Comparison of ENCODE assay signal across 23 cellular contexts in genomic region chr1:243217401-243217800, GRCh38.
"Had no signal": no experiment of that assay in that cellular context is flagged by ENCODE, and none has a peak within 500 bp of the region (broad histone marks: within the 10 kb centered on the region; RNA-seq: fewer than 3 reads in every experiment).

No MANE protein-coding gene starts in this region.

- DNase-seq: activated CD4-positive, alpha-beta T cell treated with anti-CD3 and anti-CD28 coated beads for 36 hours; activated CD4-positive, CD25-positive, alpha-beta regulatory T cell; activated effector memory CD4-positive, alpha-beta T cell treated with anti-CD3 and anti-CD28 coated beads, Interleukin-2, amount 50 U/mL, for 16 hours; activated naive CD4-positive, alpha-beta T cell treated with anti-CD3 and anti-CD28 coated beads, Interleukin-2, amount 10 ng/mL, durations not matched to agents 7 days and 5 days; amygdala; caudate nucleus; endodermal cell; esophagus squamous epithelium; head of caudate nucleus; hippocampal formation; left cardiac atrium; left ventricle myocardium superior; naive B cell; psoas muscle; sigmoid colon; stimulated activated CD4-positive, alpha-beta T cell treated with anti-CD3 and anti-CD28 coated beads, Interleukin-15, amount 100 ng/mL, for 24 hours; stimulated activated CD4-positive, alpha-beta T cell treated with anti-CD3 and anti-CD28 coated beads, Interleukin-2, amount 100 ng/mL, for 24 hours; stimulated activated naive CD4-positive, alpha-beta T cell had no signal

- H3K4me1 ChIP-seq: esophagus squamous epithelium, parathyroid adenoma had no signal

- H3K4me3 ChIP-seq: esophagus squamous epithelium, gastroesophageal sphincter, psoas muscle, sigmoid colon, suprapubic skin, tibial nerve had no signal

- ATAC-seq: activated CD4-positive, alpha-beta T cell treated with anti-CD3 and anti-CD28 coated beads for 36 hours; gastroesophageal sphincter; left cardiac atrium; psoas muscle had no signal

- H3K4me1 Mint-ChIP-seq: activated CD4-positive, alpha-beta T cell treated with anti-CD3 and anti-CD28 coated beads for 36 hours; activated naive CD4-positive, alpha-beta T cell treated with anti-CD3 and anti-CD28 coated beads, Interleukin-2, amount 10 ng/mL, durations not matched to agents 7 days and 5 days had no signal

- H3K27me3 Mint-ChIP-seq: activated CD4-positive, alpha-beta T cell treated with anti-CD3 and anti-CD28 coated beads for 36 hours; activated naive CD4-positive, alpha-beta T cell treated with anti-CD3 and anti-CD28 coated beads, Interleukin-2, amount 10 ng/mL, durations not matched to agents 7 days and 5 days; dendritic cell treated with granulocyte-macrophage colony-stimulating factor and Interleukin-4, amounts not matched to agents 40 ng/mL and 50 ng/mL, for 4 days; naive B cell had no signal

- H3K9me3 Mint-ChIP-seq: dendritic cell treated with granulocyte-macrophage colony-stimulating factor and Interleukin-4, amounts not matched to agents 40 ng/mL and 50 ng/mL, for 4 days; naive B cell had no signal

- H2AFZ ChIP-seq: parathyroid adenoma had no signal

- H3K27ac ChIP-seq: esophagus squamous epithelium, gastroesophageal sphincter, parathyroid adenoma, psoas muscle, sigmoid colon, suprapubic skin, tibial nerve had no signal

- H3K4me3 Mint-ChIP-seq: activated CD4-positive, alpha-beta T cell treated with anti-CD3 and anti-CD28 coated beads for 36 hours; activated naive CD4-positive, alpha-beta T cell treated with anti-CD3 and anti-CD28 coated beads, Interleukin-2, amount 10 ng/mL, durations not matched to agents 7 days and 5 days; dendritic cell treated with granulocyte-macrophage colony-stimulating factor and Interleukin-4, amounts not matched to agents 40 ng/mL and 50 ng/mL, for 4 days; endodermal cell; naive B cell had no signal

- H3K27ac Mint-ChIP-seq: activated CD4-positive, alpha-beta T cell treated with anti-CD3 and anti-CD28 coated beads for 36 hours; activated naive CD4-positive, alpha-beta T cell treated with anti-CD3 and anti-CD28 coated beads, Interleukin-2, amount 10 ng/mL, durations not matched to agents 7 days and 5 days; dendritic cell treated with granulocyte-macrophage colony-stimulating factor and Interleukin-4, amounts not matched to agents 40 ng/mL and 50 ng/mL, for 4 days; endodermal cell had no signal

- H3K27me3 ChIP-seq: esophagus squamous epithelium, gastroesophageal sphincter, sigmoid colon, suprapubic skin, tibial nerve had no signal

- H3K9me3 ChIP-seq: esophagus squamous epithelium, gastroesophageal sphincter, psoas muscle, sigmoid colon, suprapubic skin, tibial nerve had no signal

- H3K9ac ChIP-seq: parathyroid adenoma had no signal
